Comparison of ENCODE assay signal across 13 cellular contexts in genomic region chr2:148132400-148132799, GRCh38.
DNase-seq lines count a peak whose midpoint lies in the region; ATAC-seq and TF ChIP-seq lines count a peak whose summit lies in the region.
"Had no signal": no experiment of that assay in that cellular context is flagged by ENCODE, and none has a peak within 500 bp of the region (broad histone marks: within the 10 kb centered on the region; RNA-seq: fewer than 3 reads in every experiment).

No MANE protein-coding gene starts in this region.

- H3K36me3 ChIP-seq in fibroblast of lung (ENCODE audit: control insufficient read depth, insufficient read depth, low read length), result no peaks in the 10 kb centered on the region
- no peaks in the 10 kb centered on the region for H3K36me3 ChIP-seq in osteoblast (ENCODE audit: insufficient read depth, low read length)
- H3K36me3 ChIP-seq: thyroid gland had no signal

- DNase-seq in AG20443 (ENCODE audit: low spot score) (peak; percentile 56), RKO (ENCODE audit: low spot score) (peak; percentile 40), fibroblast of lung (ENCODE audit: low read depth in 2 of 2) (peak; percentile 72), osteoblast (ENCODE audit: insufficient read length, low spot score, missing footprints) (peak; percentile 38), SW480 (ENCODE audit: low spot score) (no peak), COR-L47 (lab: John Stamatoyannopoulos, UW) (no peak)
- no peak for DNase-seq in activated CD4-positive, CD25-positive, alpha-beta regulatory T cell (lab: John Stamatoyannopoulos, UW)
- DNase-seq: activated CD8-positive, alpha-beta memory T cell treated with anti-CD3 and anti-CD28 coated beads, Interleukin-2, amount 50 U/mL, for 48 hours; NCI-H1105; NCI-H345; thyroid gland had no signal

- H3K27me3 ChIP-seq in fibroblast of lung (ENCODE audit: control insufficient read depth, insufficient read depth, low read length) (no peaks in the 10 kb centered on the region), osteoblast (ENCODE audit: insufficient read depth, low read length) (no peaks in the 10 kb centered on the region)
- H3K27me3 ChIP-seq: thyroid gland had no signal

- no peak overlapping the region for H3K9ac ChIP-seq in fibroblast of lung (ENCODE audit: insufficient read depth, low read length)

- H3K9me3 ChIP-seq in fibroblast of lung (ENCODE audit: control insufficient read depth, insufficient read depth, low read depth, low read length) (no peaks in the 10 kb centered on the region), osteoblast (ENCODE audit: low read depth, low read length) (no peaks in the 10 kb centered on the region)
- H3K9me3 ChIP-seq: thyroid gland had no signal

- peak overlapping the region; percentile 32 for H3K4me2 ChIP-seq in fibroblast of lung (ENCODE audit: extremely low read depth, insufficient read depth, low read length)
- peak overlapping the region; percentile 7 for H3K4me2 ChIP-seq in osteoblast (ENCODE audit: insufficient read depth, low read length)

- H3K27ac ChIP-seq in fibroblast of lung (ENCODE audit: insufficient read depth, low read length) (no peak overlapping the region), osteoblast (ENCODE audit: low read depth, low read length) (peak overlapping the region; percentile 9)
- H3K27ac ChIP-seq: thyroid gland had no signal

- H2AFZ ChIP-seq in fibroblast of lung (ENCODE audit: low read length) (no peak overlapping the region), osteoblast (ENCODE audit: low read length) (no peak overlapping the region)

- no peaks in the 10 kb centered on the region for H3K79me2 ChIP-seq in fibroblast of lung (ENCODE audit: control insufficient read depth, insufficient read depth, low read length)
- no peaks in the 10 kb centered on the region for H3K79me2 ChIP-seq in osteoblast (ENCODE audit: insufficient read depth, low read length)

- H3K4me3 ChIP-seq in fibroblast of lung (replicated peaks in 1 of 4; ENCODE audit: control extremely low read depth in 1 of 4, insufficient read depth in 1 of 4, low read depth in 3 of 4, low read length in 4 of 4), result no peak overlapping the region
- no peak overlapping the region for H3K4me3 ChIP-seq in osteoblast (ENCODE audit: insufficient read depth, low read length)
- H3K4me3 ChIP-seq: thyroid gland had no signal

- no peak for ATAC-seq in HG02981 (IDR thresholded peaks at IDR 0.05; ENCODE audit: unreplicated experiment)
- ATAC-seq: esophagus mucosa had no signal

- TF ChIP-seq CTCF in fibroblast of lung (conservative IDR thresholded peaks at IDR 0.05 in 1 of 2, IDR thresholded peaks at IDR 0.05 in 1 of 2; ENCODE audit: low read depth in 1 of 2, low read length in 2 of 2), result no peak
- no peak for TF ChIP-seq CTCF in osteoblast (IDR thresholded peaks at IDR 0.05; ENCODE audit: extremely low read depth, low read depth, low read length)

- no peaks in the 10 kb centered on the region for H3K4me1 ChIP-seq in fibroblast of lung (ENCODE audit: control insufficient read depth, extremely low read depth, insufficient read depth, low read length)
- H3K4me1 ChIP-seq in osteoblast (ENCODE audit: insufficient read depth, low read length), result peaks cover 6% of the 10 kb centered on the region
- H3K4me1 ChIP-seq: thyroid gland had no signal

- H4K20me1 ChIP-seq in fibroblast of lung (ENCODE audit: control insufficient read depth, extremely low read depth, insufficient read depth, low read length) (no peaks in the 10 kb centered on the region), osteoblast (ENCODE audit: insufficient read depth, low read length) (no peaks in the 10 kb centered on the region)

Comparison
In these comparisons a context has a peak if more than half of its experiments do, and no peak if none do; other contexts are left out.
1. DNase-seq: peak in AG20443 (single experiment), RKO (single experiment), fibroblast of lung (2 of 2) and osteoblast (single experiment); none in SW480 (single experiment), COR-L47 (single experiment) and activated CD4-positive, CD25-positive, alpha-beta regulatory T cell (0 of 4).